In the genomic region with DNA sequence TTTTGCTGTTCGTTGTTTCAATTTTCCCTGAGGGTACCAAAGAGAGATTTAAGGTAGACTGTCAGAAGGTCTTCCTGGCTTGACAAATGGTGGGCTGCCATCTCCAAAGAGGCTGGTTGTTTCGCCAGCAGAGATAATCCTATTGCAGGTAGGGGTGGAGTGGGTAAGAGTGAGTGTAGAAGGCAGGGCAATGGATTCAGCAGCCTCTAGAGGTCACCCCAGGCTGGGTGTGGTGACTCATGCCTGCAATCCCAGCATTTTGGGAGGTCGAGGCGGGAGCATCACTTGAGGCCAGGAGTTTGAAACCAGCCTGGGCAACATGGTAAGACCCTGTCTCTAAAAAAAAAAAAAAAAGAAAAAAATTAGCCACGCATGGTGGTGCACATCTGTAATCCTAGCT, we compare ENCODE assay signal across 13 cellular contexts. TPM values are rescaled to one million over a fixed set of nuclear protein-coding genes. Genes with fewer than 3 reads are reported as not detected.
DNase-seq lines count a peak whose midpoint lies in the region; ATAC-seq and TF ChIP-seq lines count a peak whose summit lies in the region.
"Had no signal": no experiment of that assay in that cellular context is flagged by ENCODE, and none has a peak within 500 bp of the region (broad histone marks: within the 10 kb centered on the region; RNA-seq: fewer than 3 reads in every experiment).

No MANE protein-coding gene starts in this region.

- in situ Hi-C loops in gastrocnemius medialis (cut with MboI; ENCODE audit: low sequenced_read_pairs in 4 of 4): loop anchor here in 2 of 4 donors (10.0 to 25.0 kb wide), 2 partner anchors 92 to 230 kb away; no protein-coding TSS in a partner anchor

- DNase-seq in NCI-H2196 treated with DMSO at 0.1 percent for 48 hours (lab: John Stamatoyannopoulos, UW; ENCODE audit: unreplicated experiment) (peak; percentile 15), NCI-H2196 (lab: John Stamatoyannopoulos, UW; ENCODE audit: unreplicated experiment) (no peak), LNCaP clone FGC (ENCODE audit: low read depth) (no peak), body of pancreas (peak in 2 of 4 donors; percentile 24 to 44), neural crest cell (ENCODE audit: low read depth, low spot score) (no peak), mesothelial cell of epicardium (ENCODE audit: low spot score in 2 of 2, unreplicated experiment in 2 of 2) (no peak), gastrocnemius medialis (no peak)
- DNase-seq: activated CD4-positive, alpha-beta T cell treated with anti-CD3 and anti-CD28 coated beads for 1 hour; H7; stimulated activated CD4-positive, alpha-beta T cell treated with anti-CD3 and anti-CD28 coated beads, Interleukin-4, amount 100 ng/mL, for 1 hour; upper lobe of left lung had no signal

- H3K4me1 ChIP-seq in body of pancreas (peaks cover 59% of the 10 kb centered on the region), gastrocnemius medialis (peaks cover 11 to 24% of the 10 kb centered on the region in 2 donors)

- intact Hi-C loops in body of pancreas (cut with DNase I) (no loop called here), gastrocnemius medialis (cut with DNase I; ENCODE audit: low total_unique reads) (no loop called here)

- no peak for TF ChIP-seq POLR2A in body of pancreas (IDR thresholded peaks at IDR 0.05)
- no peak for TF ChIP-seq POLR2A in gastrocnemius medialis (IDR thresholded peaks at IDR 0.05)

- H3K36me3 ChIP-seq in body of pancreas (replicated peaks in 1 of 2; ENCODE audit: insufficient read depth in 1 of 2, low read depth in 2 of 2): no peaks in the 10 kb centered on the region
- no peaks in the 10 kb centered on the region for H3K36me3 ChIP-seq in gastrocnemius medialis
- H3K36me3 ChIP-seq: adrenal gland, upper lobe of left lung had no signal

- H3K27ac Mint-ChIP-seq in neural crest cell (ENCODE audit: unreplicated experiment): no peak overlapping the region
- no peak overlapping the region for H3K27ac Mint-ChIP-seq in mesothelial cell of epicardium

- H3K9me3 ChIP-seq in body of pancreas (no peaks in the 10 kb centered on the region), gastrocnemius medialis (no peaks in the 10 kb centered on the region)
- H3K9me3 ChIP-seq: adrenal gland, upper lobe of left lung had no signal

- H3K27me3 Mint-ChIP-seq in neural crest cell (ENCODE audit: low read depth): peaks cover 46% of the 10 kb centered on the region
- peaks cover 22% of the 10 kb centered on the region for H3K27me3 Mint-ChIP-seq in mesothelial cell of epicardium (ENCODE audit: low read depth)

- peak overlapping the region; percentile 10 to 38 (median 34) for H3K27ac ChIP-seq in body of pancreas
- no peak overlapping the region for H3K27ac ChIP-seq in gastrocnemius medialis
- H3K27ac ChIP-seq: adrenal gland, upper lobe of left lung had no signal

- 26 to 30% methylated on average over 5 of the region's 5 CpGs for WGBS in body of pancreas, 2 donors

- H3K4me1 Mint-ChIP-seq in neural crest cell (peaks cover 28% of the 10 kb centered on the region), mesothelial cell of epicardium (peaks cover 43% of the 10 kb centered on the region)

- peak; percentile 52 for TF ChIP-seq CTCF in LNCaP clone FGC (IDR thresholded peaks at IDR 0.05; ENCODE audit: control insufficient read depth, extremely low read depth, insufficient read depth)
- TF ChIP-seq CTCF in body of pancreas (IDR thresholded peaks at IDR 0.05): peak in 3 of 7 experiments; percentile 19 to 30 (median 20)
- peak; percentile 34 for TF ChIP-seq CTCF in neural crest cell (conservative IDR thresholded peaks at IDR 0.05)
- TF ChIP-seq CTCF in mesothelial cell of epicardium (IDR thresholded peaks at IDR 0.05; ENCODE audit: unreplicated experiment): no peak
- TF ChIP-seq CTCF in gastrocnemius medialis (IDR thresholded peaks at IDR 0.05 in 4 of 5, conservative IDR thresholded peaks at IDR 0.05 in 1 of 5): no peak

- no peaks in the 10 kb centered on the region for H3K27me3 ChIP-seq in body of pancreas
- no peaks in the 10 kb centered on the region for H3K27me3 ChIP-seq in gastrocnemius medialis
- H3K27me3 ChIP-seq: adrenal gland had no signal

- ATAC-seq in body of pancreas (no peak), GM21717 (IDR thresholded peaks at IDR 0.05; ENCODE audit: unreplicated experiment) (no peak), gastrocnemius medialis (no peak)

- H3K4me3 Mint-ChIP-seq in neural crest cell (peak overlapping the region; percentile 68), mesothelial cell of epicardium (no peak overlapping the region)

- H3K9me3 Mint-ChIP-seq in neural crest cell (no peaks in the 10 kb centered on the region), mesothelial cell of epicardium (no peaks in the 10 kb centered on the region)

- peaks cover 2% of the 10 kb centered on the region for H3K36me3 Mint-ChIP-seq in neural crest cell (ENCODE audit: low read depth)
- H3K36me3 Mint-ChIP-seq in mesothelial cell of epicardium: no peaks in the 10 kb centered on the region

- H3K4me3 ChIP-seq in LNCaP clone FGC (ENCODE audit: low read depth, low read length) (no peak overlapping the region), body of pancreas (no peak overlapping the region), gastrocnemius medialis (no peak overlapping the region)
- H3K4me3 ChIP-seq: adrenal gland, upper lobe of left lung had no signal

RNA-seq across cellular contexts. Expression of a gene that starts 34.6 kb away (rescaled TPM):
- 10 to 100 TPM; 19.8 to 20.8 TPM for total RNA-seq in body of pancreas
- 89.6 and 91.8 TPM in 2 replicates for total RNA-seq in neural crest cell
- 83.2 to 86.0 TPM (median 83.2 TPM) in 3 replicates for total RNA-seq in mesothelial cell of epicardium
- total RNA-seq in gastrocnemius medialis: 10 to 100 TPM in 3 of 4 donors, 1 to 10 TPM in 1; 9.8 to 14.4 (median 12.3) TPM

RNA-seq across cellular contexts. Expression of a gene that starts 44.3 kb away (rescaled TPM):
- total RNA-seq in body of pancreas (10 to 100 TPM; 26.5 to 33.9 TPM), neural crest cell (116 and 118 TPM in 2 replicates), mesothelial cell of epicardium (80.6 to 86.1 TPM (median 80.9 TPM) in 3 replicates), gastrocnemius medialis (100 to 1,000 TPM in 1 of 4 donors, 10 to 100 TPM in 3; 60.7 to 127 (median 71.5) TPM)

RNA-seq across cellular contexts. Expression of a gene that starts 48.7 kb away (rescaled TPM):
- 1 to 10 TPM; 2.3 to 2.9 TPM for total RNA-seq in body of pancreas
- total RNA-seq in neural crest cell: 7.1 and 7.7 TPM in 2 replicates
- total RNA-seq in mesothelial cell of epicardium: 2.2 to 3.1 TPM (median 3.0 TPM) in 3 replicates
- not detected for total RNA-seq in gastrocnemius medialis

Comparison
In these comparisons a context has a peak if more than half of its experiments do, and no peak if none do; other contexts are left out.
1. CTCF ChIP-seq: peak in LNCaP clone FGC (single experiment) and neural crest cell (single experiment); none in mesothelial cell of epicardium (single experiment) and gastrocnemius medialis (0 of 5).
2. H3K27ac ChIP-seq: peak in body of pancreas (4 of 4); none in gastrocnemius medialis (0 of 4).